Comparison of ENCODE assay signal across 20 cellular contexts in genomic region chr12:113934060-113934829, GRCh38. TPM values are rescaled to one million over a fixed set of nuclear protein-coding genes. Genes with fewer than 3 reads are reported as not detected.
DNase-seq lines count a peak whose midpoint lies in the region; ATAC-seq, FAIRE-seq and TF ChIP-seq lines count a peak whose summit lies in the region.
"Had no signal": no experiment of that assay in that cellular context is flagged by ENCODE, and none has a peak within 500 bp of the region (broad histone marks: within the 10 kb centered on the region; RNA-seq: fewer than 3 reads in every experiment).

No MANE protein-coding gene starts in this region.

- no peak for DNase-seq in H9
- no peak for DNase-seq in neuronal stem cell (ENCODE audit: low spot score)
- no peak for DNase-seq in colonic mucosa
- no peak for DNase-seq in RCC 7860 (ENCODE audit: low spot score)
- DNase-seq: Caco-2; DMS153; KG1; NCI-H1417 treated with DMSO at 0.1 percent for 48 hours; NCI-H2029; NCI-H2171; NCI-H446; NCI-H69; NK-92 treated with Interleukin-12 subunit alpha and Interleukin-12 subunit beta, amount 100 ng/mL, for 24 hours; RPMI8226; SIG-M5 had no signal

- H3K4ac ChIP-seq in H9 (ENCODE audit: low read depth, low read length) = no peak overlapping the region
- no peak overlapping the region for H3K4ac ChIP-seq in neuronal stem cell (ENCODE audit: low read length)

- no peak overlapping the region for H2BK12ac ChIP-seq in H9 (ENCODE audit: insufficient read length, low read depth, low read length)
- peak overlapping the region; percentile 94 for H2BK12ac ChIP-seq in neuronal stem cell (ENCODE audit: low read length)

- H4K20me1 ChIP-seq in H9 (ENCODE audit: control insufficient read depth, insufficient read depth, insufficient read length) = no peaks in the 10 kb centered on the region

- H2BK5ac ChIP-seq in H9 (ENCODE audit: insufficient read length, low read length) (no peak overlapping the region), neuronal stem cell (ENCODE audit: low read length) (no peak overlapping the region)

- H3K27me3 Mint-ChIP-seq in H9 (ENCODE audit: low read depth) = no peaks in the 10 kb centered on the region

- H2BK120ac ChIP-seq in H9 (ENCODE audit: low read depth, low read length, poor library complexity, severe bottlenecking) (no peak overlapping the region), neuronal stem cell (ENCODE audit: low read depth, low read length) (no peak overlapping the region)

- H3K14ac ChIP-seq in H9 (ENCODE audit: insufficient read depth, low read length) = no peak overlapping the region
- no peak overlapping the region for H3K14ac ChIP-seq in neuronal stem cell (ENCODE audit: low read length)

- H3T11ph ChIP-seq in H9 (ENCODE audit: low read length) = no peak overlapping the region

- H3K36me3 ChIP-seq in ACC112 (ENCODE audit: insufficient read depth, low read length) (peaks cover 7% of the 10 kb centered on the region; the same call in 1 of the 2 replicates), ectodermal cell (ENCODE audit: control insufficient read depth, insufficient read depth, low read length) (peaks cover 10% of the 10 kb centered on the region), neuronal stem cell (replicated peaks in 1 of 2; ENCODE audit: control insufficient read depth in 2 of 2, insufficient read depth in 2 of 2, low read length in 2 of 2) (peaks cover 5 to 39% of the 10 kb centered on the region in 2 donors), colonic mucosa (no peaks in the 10 kb centered on the region)

- H3K4me3 ChIP-seq in ACC112 (ENCODE audit: low read depth, low read length) (no peak overlapping the region), ectodermal cell (ENCODE audit: insufficient read depth, low read depth, low read length) (no peak overlapping the region), neuronal stem cell (ENCODE audit: low read length in 2 of 2) (no peak overlapping the region), colonic mucosa (no peak overlapping the region)

- ATAC-seq in GM21367 (IDR thresholded peaks at IDR 0.05; ENCODE audit: unreplicated experiment) = no peak
- no peak for ATAC-seq in HG03457 (IDR thresholded peaks at IDR 0.05; ENCODE audit: unreplicated experiment)

- H3K36me3 Mint-ChIP-seq in H9 (ENCODE audit: insufficient read depth in 1 of 3, low read depth in 3 of 3) = peaks cover 12 to 50% (median 42%) of the 10 kb centered on the region in 3 experiments; a peak in 6 of 7 replicates

- H2AK5ac ChIP-seq in H9 (ENCODE audit: insufficient read length, low read length) = no peak overlapping the region
- peak overlapping the region; percentile 2 for H2AK5ac ChIP-seq in neuronal stem cell (ENCODE audit: low read depth, low read length)

- no peak overlapping the region for H2BK15ac ChIP-seq in H9 (ENCODE audit: low read depth, low read length)
- H2BK15ac ChIP-seq in neuronal stem cell (ENCODE audit: low read length) = peak overlapping the region; percentile 13

- H4K91ac ChIP-seq in H9 (ENCODE audit: insufficient read length, low read depth, low read length) (no peak overlapping the region), neuronal stem cell (ENCODE audit: low read depth, low read length, poor library complexity) (peak overlapping the region; percentile 5)

- intact Hi-C loops in colonic mucosa (cut with DNase I) = no loop called here

- H3K27ac ChIP-seq in ACC112 (ENCODE audit: low read depth, low read length) (peak overlapping the region; percentile 58; the same call in 1 of the 2 replicates), H9 (ENCODE audit: insufficient read length, low read depth, low read length) (no peak overlapping the region), ectodermal cell (ENCODE audit: insufficient read depth, low read depth, low read length, poor library complexity, severe bottlenecking) (peak overlapping the region; percentile 11), neuronal stem cell (replicated peaks; ENCODE audit: low read length) (no peak overlapping the region), colonic mucosa (no peak overlapping the region)

- no peaks in the 10 kb centered on the region; a peak in 1 of 5 replicates for H3K9me3 Mint-ChIP-seq in H9
- H3K9me3 Mint-ChIP-seq: CD14-positive monocyte had no signal

- H3K27ac Mint-ChIP-seq in H9 = peak overlapping the region in 2 of 3 experiments; percentile 50 to 97; a peak in 2 of 7 replicates

- H3K56ac ChIP-seq in H9 (ENCODE audit: insufficient read length, low read depth, low read length) = no peak overlapping the region

- H4K5ac ChIP-seq in H9 (ENCODE audit: insufficient read length, low read depth, low read length) = no peak overlapping the region

- no peak for FAIRE-seq in RCC 7860 (lab: Jason Lieb, UNC)

- no CpG with 5 or more reads among the region's 14 CpGs for WGBS in H9 (ENCODE audit: extremely low coverage, insufficient read length, low lambda C conversion rate)
- WGBS in ectodermal cell, 2 experiments = 94 to 96% methylated on average over 14 of the region's 14 CpGs
- WGBS in neuronal stem cell (ENCODE audit: extremely low coverage in 2 of 2, insufficient read length in 2 of 2, insufficient replicate concordance in 1 of 2), 2 donors = no CpG with 5 or more reads among the region's 14 CpGs

- H2BK20ac ChIP-seq in H9 (ENCODE audit: low read depth, low read length, poor library complexity, severe bottlenecking) = no peak overlapping the region

- no peak overlapping the region for H3K23ac ChIP-seq in H9 (ENCODE audit: insufficient read length, low read depth, low read length)
- no peak overlapping the region for H3K23ac ChIP-seq in neuronal stem cell (ENCODE audit: low read depth, low read length, poor library complexity)

- H3K4me3 Mint-ChIP-seq in H9 = no peak overlapping the region
- H3K4me3 Mint-ChIP-seq: CD14-positive monocyte had no signal

- H3K18ac ChIP-seq in H9 (ENCODE audit: insufficient read length, low read depth, low read length) (no peak overlapping the region), neuronal stem cell (ENCODE audit: low read length) (peak overlapping the region; percentile 32)

- no peak overlapping the region for H2AFZ ChIP-seq in ACC112 (ENCODE audit: low read length, unreplicated experiment)
- H2AFZ ChIP-seq in H9 (ENCODE audit: low read length) = no peak overlapping the region
- H2AFZ ChIP-seq in neuronal stem cell (ENCODE audit: low read length) = no peak overlapping the region

- H3K9ac ChIP-seq in H9 (ENCODE audit: extremely low read depth, insufficient read length, low read length) (no peak overlapping the region), neuronal stem cell (ENCODE audit: low read depth, low read length, poor library complexity) (no peak overlapping the region), colonic mucosa (ENCODE audit: low read depth in 2 of 2, low read length in 2 of 2) (no peak overlapping the region)

- H3K79me2 ChIP-seq in ACC112 (ENCODE audit: control insufficient read depth, insufficient read depth, low read length, unreplicated experiment) (no peaks in the 10 kb centered on the region), H9 (ENCODE audit: insufficient read depth, low read length) (no peaks in the 10 kb centered on the region)

- H3K4me2 ChIP-seq in H9 (ENCODE audit: insufficient read depth, insufficient read length, low read length) (no peak overlapping the region), neuronal stem cell (ENCODE audit: insufficient read depth, low read length, poor library complexity, severe bottlenecking) (no peak overlapping the region)

- H4K8ac ChIP-seq in H9 (replicated peaks; ENCODE audit: insufficient read length, low read depth, low read length) (no peak overlapping the region), neuronal stem cell (ENCODE audit: low read depth, low read length) (no peak overlapping the region)

- no peaks in the 10 kb centered on the region for H3K27me3 ChIP-seq in ACC112 (ENCODE audit: insufficient read depth, low read length)
- no peaks in the 10 kb centered on the region for H3K27me3 ChIP-seq in H9 (ENCODE audit: insufficient read depth, low read length)
- no peaks in the 10 kb centered on the region for H3K27me3 ChIP-seq in ectodermal cell (ENCODE audit: control insufficient read depth, insufficient read depth, low read length, poor library complexity, severe bottlenecking)
- H3K27me3 ChIP-seq in neuronal stem cell (ENCODE audit: control insufficient read depth in 3 of 3, insufficient read depth in 3 of 3, low read depth in 1 of 3, low read length in 3 of 3) = no peaks in the 10 kb centered on the region
- no peaks in the 10 kb centered on the region for H3K27me3 ChIP-seq in colonic mucosa

- H3K23me2 ChIP-seq in H9 (ENCODE audit: insufficient read length, low read depth, low read length, poor library complexity, severe bottlenecking) = no peaks in the 10 kb centered on the region

- no peak for TF ChIP-seq CTCF in H9 (conservative IDR thresholded peaks at IDR 0.05)
- no peak for TF ChIP-seq CTCF in colonic mucosa (IDR thresholded peaks at IDR 0.05)

- H3K4me1 Mint-ChIP-seq in H9 = peaks cover 12 to 54% of the 10 kb centered on the region in 2 experiments
- H3K4me1 Mint-ChIP-seq: CD14-positive monocyte had no signal

- H3K79me1 ChIP-seq in H9 (ENCODE audit: insufficient read depth, low read depth, low read length, poor library complexity, severe bottlenecking) (no peaks in the 10 kb centered on the region), neuronal stem cell (ENCODE audit: low read depth, low read length) (no peaks in the 10 kb centered on the region)

- H3K4me1 ChIP-seq in ACC112 (ENCODE audit: control insufficient read depth, insufficient read depth, low read length, unreplicated experiment) (peaks cover 20% of the 10 kb centered on the region), H9 (ENCODE audit: insufficient read depth, low read length) (no peaks in the 10 kb centered on the region), ectodermal cell (ENCODE audit: control insufficient read depth, insufficient read depth, low read length) (peaks cover 31% of the 10 kb centered on the region), neuronal stem cell (ENCODE audit: control insufficient read depth in 2 of 2, insufficient read depth in 1 of 2, low read depth in 1 of 2, low read length in 2 of 2) (peaks cover 20 to 24% of the 10 kb centered on the region in 2 donors), colonic mucosa (no peaks in the 10 kb centered on the region)
- H3K4me1 ChIP-seq: Caco-2 had no signal

- H3K9me3 ChIP-seq in H9 (ENCODE audit: control insufficient read depth, low read depth, low read length) (no peaks in the 10 kb centered on the region), ectodermal cell (ENCODE audit: control insufficient read depth, low read length) (no peaks in the 10 kb centered on the region), neuronal stem cell (replicated peaks in 1 of 2; ENCODE audit: control insufficient read depth in 2 of 2, insufficient read depth in 1 of 2, low read depth in 1 of 2, low read length in 2 of 2) (no peaks in the 10 kb centered on the region), colonic mucosa (no peaks in the 10 kb centered on the region)
- H3K9me3 ChIP-seq: Caco-2 had no signal

RNA-seq across cellular contexts. Expression of gene RBM19, which starts 31.9 kb away (rescaled TPM):
- total RNA-seq in H9 (2021) = 32.2 and 33.1 TPM in 2 replicates
- 38.1 TPM for polyA plus RNA-seq in ectodermal cell (2013, experiment 1 of 4)
- polyA plus RNA-seq in ectodermal cell (2013, experiment 2 of 4) = 33.7 TPM
- 23.6 TPM for polyA plus RNA-seq in ectodermal cell (2013, experiment 3 of 4)
- polyA plus RNA-seq in ectodermal cell (2013, experiment 4 of 4) = 28.3 TPM
- polyA plus RNA-seq in neuronal stem cell (2013, experiment 1 of 2) = 11.9 TPM
- polyA plus RNA-seq in neuronal stem cell (2013, experiment 2 of 2) = 11.5 TPM
- 10 to 100 TPM; 13.5 to 33.1 TPM for total RNA-seq in colonic mucosa

Comparison
In these comparisons a context has a peak if more than half of its experiments do, and no peak if none do; other contexts are left out.
1. H3K27ac ChIP-seq: peak in ACC112 (single experiment) and ectodermal cell (single experiment); none in H9 (single experiment), neuronal stem cell (single experiment) and colonic mucosa (single experiment).